Comparison of ENCODE assay signal across 1 cellular context in the genomic region with DNA sequence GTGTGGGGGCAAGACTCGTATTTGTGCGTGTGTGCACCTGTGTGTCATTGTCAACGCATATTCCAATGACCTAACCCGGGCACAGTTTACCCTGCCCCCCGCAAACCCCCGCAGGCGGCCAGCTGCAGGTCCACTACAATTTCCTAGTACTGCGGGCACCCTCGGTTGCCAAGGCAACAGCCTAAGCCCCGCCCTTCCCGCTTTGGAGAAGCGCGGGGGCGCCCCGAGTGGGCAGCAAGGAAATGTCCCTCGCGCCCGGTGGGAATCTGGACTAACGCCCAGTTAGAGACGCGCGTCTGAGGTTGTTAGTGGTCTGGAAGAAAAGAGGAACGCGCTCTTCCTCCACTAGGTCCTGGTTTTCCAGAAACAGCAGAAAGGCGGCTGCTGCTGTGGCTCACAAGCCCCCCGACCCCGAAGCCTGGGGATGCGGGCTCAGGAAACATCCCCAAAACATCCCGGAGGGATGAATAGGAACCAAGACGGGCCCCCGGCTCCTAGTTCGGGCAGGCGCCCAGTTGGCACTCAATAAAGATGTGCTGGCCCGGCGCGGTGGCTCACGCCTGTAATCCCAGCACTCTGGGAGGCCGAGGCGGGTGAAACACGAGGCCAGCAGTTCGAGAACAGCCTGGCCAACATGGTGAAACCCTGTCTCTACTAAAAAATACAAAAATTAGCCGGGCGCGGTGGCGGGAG.
TF ChIP-seq lines count a peak whose summit lies in the region.

No MANE protein-coding gene starts in this region.

TF ChIP-seq in HepG2, 621 proteins besides CTCF, POLR2A, EP300 and RAD21 (continues in another document):
- TF ChIP-seq NCOA1 (CRISPR knock-in tag; IDR thresholded peaks at IDR 0.05) = 0 out of 2 replicates have a peak, but pooled peaks have one; percentile 48
- no peak for TF ChIP-seq ZNF776 (CRISPR knock-in tag; IDR thresholded peaks at IDR 0.05)
- TF ChIP-seq ZNF605 (CRISPR knock-in tag; IDR thresholded peaks at IDR 0.05) = no peak
- no peak for TF ChIP-seq IRX3 (CRISPR knock-in tag; IDR thresholded peaks at IDR 0.05; ENCODE audit: borderline replicate concordance, low read depth)
- TF ChIP-seq ZFYVE20 (CRISPR knock-in tag; IDR thresholded peaks at IDR 0.05; ENCODE audit: borderline replicate concordance, low read depth) = no peak
- TF ChIP-seq ZNF713 (CRISPR knock-in tag; IDR thresholded peaks at IDR 0.05) = no peak
- no peak for TF ChIP-seq NFIB (CRISPR knock-in tag; IDR thresholded peaks at IDR 0.05; ENCODE audit: borderline replicate concordance)
- no peak for TF ChIP-seq GABPA (IDR thresholded peaks at IDR 0.05; ENCODE audit: low read depth, low read length)
- no peak for TF ChIP-seq GABPA (CRISPR knock-in tag; IDR thresholded peaks at IDR 0.05; ENCODE audit: low read depth)
- no peak for TF ChIP-seq SP1 (IDR thresholded peaks at IDR 0.05)
- 0 out of 2 replicates have a peak, but pooled peaks have one; percentile 23 for TF ChIP-seq SP1 (CRISPR knock-in tag; IDR thresholded peaks at IDR 0.05)
- no peak for TF ChIP-seq SRSF4 (IDR thresholded peaks at IDR 0.05; ENCODE audit: low read depth, low read length, poor library complexity, severe bottlenecking)
- no peak for TF ChIP-seq SIX1 (CRISPR knock-in tag; IDR thresholded peaks at IDR 0.05; ENCODE audit: borderline replicate concordance)
- TF ChIP-seq ZNF781 (CRISPR knock-in tag; IDR thresholded peaks at IDR 0.05; ENCODE audit: borderline replicate concordance, not compliant biosample characterization) = no peak
- no peak for TF ChIP-seq SRSF1 (optimal IDR thresholded peaks at IDR 0.05; ENCODE audit: low read depth, low read length)
- no peak for TF ChIP-seq ZNF768 (CRISPR knock-in tag; IDR thresholded peaks at IDR 0.05)
- 0 out of 2 replicates have a peak, but pooled peaks have one; percentile 23 for TF ChIP-seq ZBTB7B (CRISPR knock-in tag; IDR thresholded peaks at IDR 0.05)
- TF ChIP-seq, protein P1, sequence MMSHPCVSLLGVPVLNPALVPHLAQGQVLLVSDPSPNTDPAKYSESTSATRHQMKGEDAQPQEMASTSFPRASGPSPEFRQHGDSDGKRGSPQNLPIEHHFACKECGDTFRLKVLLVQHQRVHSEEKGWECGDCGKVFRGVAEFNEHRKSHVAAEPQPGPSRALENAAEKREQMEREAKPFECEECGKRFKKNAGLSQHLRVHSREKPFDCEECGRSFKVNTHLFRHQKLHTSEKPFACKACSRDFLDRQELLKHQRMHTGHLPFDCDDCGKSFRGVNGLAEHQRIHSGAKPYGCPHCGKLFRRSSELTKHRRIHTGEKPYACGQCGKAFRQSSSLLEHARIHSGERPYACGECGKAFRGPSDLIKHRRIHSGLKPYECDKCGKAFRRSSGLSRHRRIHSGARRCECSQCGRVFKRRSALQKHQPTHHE (CRISPR knock-in tag; IDR thresholded peaks at IDR 0.05; ENCODE audit: borderline replicate concordance) = no peak
- TF ChIP-seq TBP (CRISPR knock-in tag; IDR thresholded peaks at IDR 0.05) = no peak
- TF ChIP-seq, protein P2, sequence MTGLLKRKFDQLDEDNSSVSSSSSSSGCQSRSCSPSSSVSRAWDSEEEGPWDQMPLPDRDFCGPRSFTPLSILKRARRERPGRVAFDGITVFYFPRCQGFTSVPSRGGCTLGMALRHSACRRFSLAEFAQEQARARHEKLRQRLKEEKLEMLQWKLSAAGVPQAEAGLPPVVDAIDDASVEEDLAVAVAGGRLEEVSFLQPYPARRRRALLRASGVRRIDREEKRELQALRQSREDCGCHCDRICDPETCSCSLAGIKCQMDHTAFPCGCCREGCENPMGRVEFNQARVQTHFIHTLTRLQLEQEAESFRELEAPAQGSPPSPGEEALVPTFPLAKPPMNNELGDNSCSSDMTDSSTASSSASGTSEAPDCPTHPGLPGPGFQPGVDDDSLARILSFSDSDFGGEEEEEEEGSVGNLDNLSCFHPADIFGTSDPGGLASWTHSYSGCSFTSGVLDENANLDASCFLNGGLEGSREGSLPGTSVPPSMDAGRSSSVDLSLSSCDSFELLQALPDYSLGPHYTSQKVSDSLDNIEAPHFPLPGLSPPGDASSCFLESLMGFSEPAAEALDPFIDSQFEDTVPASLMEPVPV (CRISPR knock-in tag; IDR thresholded peaks at IDR 0.05) = no peak
- TF ChIP-seq ZC3H4 (CRISPR knock-in tag; IDR thresholded peaks at IDR 0.05; ENCODE audit: borderline replicate concordance) = 0 out of 2 replicates have a peak, but pooled peaks have one; percentile 13
- TF ChIP-seq, protein P3, sequence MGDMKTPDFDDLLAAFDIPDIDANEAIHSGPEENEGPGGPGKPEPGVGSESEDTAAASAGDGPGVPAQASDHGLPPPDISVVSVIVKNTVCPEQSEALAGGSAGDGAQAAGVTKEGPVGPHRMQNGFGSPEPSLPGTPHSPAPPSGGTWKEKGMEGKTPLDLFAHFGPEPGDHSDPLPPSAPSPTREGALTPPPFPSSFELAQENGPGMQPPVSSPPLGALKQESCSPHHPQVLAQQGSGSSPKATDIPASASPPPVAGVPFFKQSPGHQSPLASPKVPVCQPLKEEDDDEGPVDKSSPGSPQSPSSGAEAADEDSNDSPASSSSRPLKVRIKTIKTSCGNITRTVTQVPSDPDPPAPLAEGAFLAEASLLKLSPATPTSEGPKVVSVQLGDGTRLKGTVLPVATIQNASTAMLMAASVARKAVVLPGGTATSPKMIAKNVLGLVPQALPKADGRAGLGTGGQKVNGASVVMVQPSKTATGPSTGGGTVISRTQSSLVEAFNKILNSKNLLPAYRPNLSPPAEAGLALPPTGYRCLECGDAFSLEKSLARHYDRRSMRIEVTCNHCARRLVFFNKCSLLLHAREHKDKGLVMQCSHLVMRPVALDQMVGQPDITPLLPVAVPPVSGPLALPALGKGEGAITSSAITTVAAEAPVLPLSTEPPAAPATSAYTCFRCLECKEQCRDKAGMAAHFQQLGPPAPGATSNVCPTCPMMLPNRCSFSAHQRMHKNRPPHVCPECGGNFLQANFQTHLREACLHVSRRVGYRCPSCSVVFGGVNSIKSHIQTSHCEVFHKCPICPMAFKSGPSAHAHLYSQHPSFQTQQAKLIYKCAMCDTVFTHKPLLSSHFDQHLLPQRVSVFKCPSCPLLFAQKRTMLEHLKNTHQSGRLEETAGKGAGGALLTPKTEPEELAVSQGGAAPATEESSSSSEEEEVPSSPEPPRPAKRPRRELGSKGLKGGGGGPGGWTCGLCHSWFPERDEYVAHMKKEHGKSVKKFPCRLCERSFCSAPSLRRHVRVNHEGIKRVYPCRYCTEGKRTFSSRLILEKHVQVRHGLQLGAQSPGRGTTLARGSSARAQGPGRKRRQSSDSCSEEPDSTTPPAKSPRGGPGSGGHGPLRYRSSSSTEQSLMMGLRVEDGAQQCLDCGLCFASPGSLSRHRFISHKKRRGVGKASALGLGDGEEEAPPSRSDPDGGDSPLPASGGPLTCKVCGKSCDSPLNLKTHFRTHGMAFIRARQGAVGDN (CRISPR knock-in tag; IDR thresholded peaks at IDR 0.05) = no peak
- TF ChIP-seq ATF4 (CRISPR knock-in tag; IDR thresholded peaks at IDR 0.05) = no peak
- TF ChIP-seq XRCC5 (optimal IDR thresholded peaks at IDR 0.05; ENCODE audit: low read length) = no peak
- peak; percentile 70 for TF ChIP-seq RFX1 (IDR thresholded peaks at IDR 0.05)
- TF ChIP-seq ZNF530 (CRISPR knock-in tag; IDR thresholded peaks at IDR 0.05; ENCODE audit: low read depth) = no peak
- no peak for TF ChIP-seq ELF1 (CRISPR knock-in tag; IDR thresholded peaks at IDR 0.05)
- TF ChIP-seq ZNF414 (CRISPR knock-in tag; IDR thresholded peaks at IDR 0.05) = no peak
- TF ChIP-seq ZNF790 (CRISPR knock-in tag; IDR thresholded peaks at IDR 0.05; ENCODE audit: borderline replicate concordance) = 0 out of 2 replicates have a peak, but pooled peaks have one; percentile 19
- TF ChIP-seq, protein P4, sequence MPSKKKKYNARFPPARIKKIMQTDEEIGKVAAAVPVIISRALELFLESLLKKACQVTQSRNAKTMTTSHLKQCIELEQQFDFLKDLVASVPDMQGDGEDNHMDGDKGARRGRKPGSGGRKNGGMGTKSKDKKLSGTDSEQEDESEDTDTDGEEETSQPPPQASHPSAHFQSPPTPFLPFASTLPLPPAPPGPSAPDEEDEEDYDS (CRISPR knock-in tag; IDR thresholded peaks at IDR 0.05) = no peak
- peak; percentile 78 for TF ChIP-seq RFX3 (CRISPR knock-in tag; IDR thresholded peaks at IDR 0.05)
- TF ChIP-seq ZBTB33 (CRISPR knock-in tag; IDR thresholded peaks at IDR 0.05) = peak; percentile 100
- no peak for TF ChIP-seq ZNF362 (CRISPR knock-in tag; IDR thresholded peaks at IDR 0.05; ENCODE audit: borderline replicate concordance)
- peak; percentile 10 for TF ChIP-seq TEAD3 (CRISPR knock-in tag; optimal IDR thresholded peaks at IDR 0.05; ENCODE audit: borderline replicate concordance)
- no peak for TF ChIP-seq ZNF607 (CRISPR knock-in tag; IDR thresholded peaks at IDR 0.05; ENCODE audit: borderline replicate concordance)
- TF ChIP-seq ZBTB38 (CRISPR knock-in tag; IDR thresholded peaks at IDR 0.05) = 0 out of 2 replicates have a peak, but pooled peaks have one; percentile 49
- no peak for TF ChIP-seq ARID5B (CRISPR knock-in tag; IDR thresholded peaks at IDR 0.05)
- TF ChIP-seq ZMYM4 (CRISPR knock-in tag; IDR thresholded peaks at IDR 0.05) = 0 out of 2 replicates have a peak, but pooled peaks have one; percentile 24
- TF ChIP-seq STAG1 (CRISPR knock-in tag; IDR thresholded peaks at IDR 0.05) = peak; percentile 7; the same call in 1 of the 2 replicates
- TF ChIP-seq ZNF572 (CRISPR knock-in tag; IDR thresholded peaks at IDR 0.05) = 0 out of 2 replicates have a peak, but pooled peaks have one; percentile 38
- no peak for TF ChIP-seq MTA1 (CRISPR knock-in tag; IDR thresholded peaks at IDR 0.05; ENCODE audit: borderline replicate concordance)
- TF ChIP-seq ZNF7 (CRISPR knock-in tag; IDR thresholded peaks at IDR 0.05) = no peak
